ENCODE assay signal across 5 cellular contexts in genomic region chr9:41082358-41082757, GRCh38. TPM values are rescaled to one million over a fixed set of nuclear protein-coding genes. Genes with fewer than 3 reads are reported as not detected.
"Had no signal": no experiment of that assay in that cellular context is flagged by ENCODE, and none has a peak within 500 bp of the region (broad histone marks: within the 10 kb centered on the region; RNA-seq: fewer than 3 reads in every experiment).

No MANE protein-coding gene starts in this region.

RNA-seq across cellular contexts. Expression of gene FOXD4L6, which starts 46.1 kb away (rescaled TPM):
- total RNA-seq: HT-29, HT1080, K562 had no signal
- polyA plus RNA-seq: HepG2, IgD-negative memory B cell, K562 had no signal
